Comparison of ENCODE assay signal across 1 cellular context in genomic region chr3:68468695-68469375, GRCh38.
A peak's percentile ranks its signal among the peaks of the same experiment; 100 is the strongest.
TF ChIP-seq lines count a peak whose summit lies in the region.

No MANE protein-coding gene starts in this region.

TF ChIP-seq in K562, 482 proteins besides CTCF, POLR2A, EP300 and RAD21 (continued from another document):
- TF ChIP-seq MBD1 (CRISPR knock-in tag; IDR thresholded peaks at IDR 0.05) = no peak
- TF ChIP-seq E2F8 (IDR thresholded peaks at IDR 0.05; ENCODE audit: low read depth, partially characterized antibody) = no peak
- TF ChIP-seq SMC3 (conservative IDR thresholded peaks at IDR 0.05; ENCODE audit: insufficient read depth, low read depth, low read length) = no peak
- peak; percentile 35; the same call in 1 of the 2 replicates for TF ChIP-seq MAFF (IDR thresholded peaks at IDR 0.05; ENCODE audit: low read length)
- no peak for TF ChIP-seq CHAMP1 (IDR thresholded peaks at IDR 0.05)
- TF ChIP-seq C11orf30 (IDR thresholded peaks at IDR 0.05; ENCODE audit: low read depth) = 0 out of 2 replicates have a peak, but pooled peaks have one; percentile 11
- no peak for TF ChIP-seq E2F6 (IDR thresholded peaks at IDR 0.05; ENCODE audit: borderline replicate concordance in 1 of 2, extremely low read depth in 1 of 2, insufficient read depth in 1 of 2, insufficient read length in 1 of 2, low read depth in 1 of 2, low read length in 1 of 2, poor library complexity in 1 of 2, severe bottlenecking in 1 of 2)
- no peak for TF ChIP-seq FOXJ3 (CRISPR knock-in tag; IDR thresholded peaks at IDR 0.05)
- TF ChIP-seq PCBP2 (IDR thresholded peaks at IDR 0.05; ENCODE audit: low read depth, low read length, poor library complexity, severe bottlenecking) = no peak
- no peak for TF ChIP-seq ZNF639 (CRISPR knock-in tag; conservative IDR thresholded peaks at IDR 0.05 in 1 of 2, IDR thresholded peaks at IDR 0.05 in 1 of 2)
- TF ChIP-seq MAFK (IDR thresholded peaks at IDR 0.05; ENCODE audit: low read length) = 0 out of 2 replicates have a peak, but pooled peaks have one; percentile 44
- no peak for TF ChIP-seq ZNF407 (IDR thresholded peaks at IDR 0.05; ENCODE audit: low read depth)
